ENCODE assay signal across 8 cellular contexts in the genomic region with DNA sequence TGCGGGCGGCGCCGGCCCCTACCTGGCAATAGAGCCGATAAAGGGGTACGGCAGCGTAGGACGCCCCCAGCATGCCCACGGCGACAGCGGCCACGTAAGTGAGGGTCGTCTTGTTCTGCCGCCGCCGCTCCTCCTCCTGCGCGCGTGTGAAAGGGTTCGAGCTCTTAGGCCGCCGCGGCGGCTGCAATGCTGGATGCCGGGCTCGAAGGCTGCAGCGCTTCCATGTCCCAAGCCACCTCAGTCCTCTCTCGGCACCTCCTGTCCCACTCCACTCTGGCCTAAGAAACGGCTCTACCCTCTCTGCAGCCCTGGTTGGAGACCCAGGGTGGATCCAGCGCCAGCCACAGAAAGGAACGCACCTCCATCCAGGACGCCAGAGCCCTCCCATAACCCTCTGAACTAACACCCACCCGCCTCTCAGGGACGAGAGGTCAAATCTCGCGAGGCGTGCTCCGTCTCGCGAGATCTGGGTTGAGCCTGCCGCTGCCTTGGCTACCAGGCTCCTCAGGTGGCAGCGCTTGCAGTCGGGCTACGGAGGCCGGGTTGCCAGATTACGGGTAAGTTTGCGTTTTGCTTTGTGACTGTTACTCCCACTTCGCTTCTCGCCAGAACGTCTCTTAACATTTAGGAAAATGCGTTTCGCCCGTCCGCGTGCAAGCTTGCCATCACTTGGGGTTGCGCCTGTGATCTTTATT. TPM values are rescaled to one million over a fixed set of nuclear protein-coding genes. Genes with fewer than 3 reads are reported as not detected.
DNase-seq lines count a peak whose midpoint lies in the region; ATAC-seq and TF ChIP-seq lines count a peak whose summit lies in the region.

TSS of gene COX11 (minus strand) at position 396 of the 695 bp plus-strand sequence. CDS start at position 388, 8 bp downstream.
TSS of gene STXBP4 (plus strand) at position 507 of the 695 bp plus-strand sequence. CDS start 17,455 bp downstream, outside the sequence.

- DNase-seq in ELF-1 (ENCODE audit: low read depth, low spot score) (peak; percentile 98), H4 (ENCODE audit: low spot score) (peak; percentile 97), RKO (ENCODE audit: low spot score) (peak; percentile 95), fibroblast of pulmonary artery (ENCODE audit: low read depth) (peak; percentile 98)
- DNase-seq in naive thymus-derived CD8-positive, alpha-beta T cell = peak; percentile 90 to 97 (median 94)
- peak; percentile 95 for DNase-seq in stimulated activated naive B cell treated with anti-CD40 and anti-IgM and Interleukin-4, amounts not matched to agents 10 μg/mL and 1 μg/mL and 100 μg/mL, for 72 hours

- H3K27me3 Mint-ChIP-seq in activated T-helper 17 cell treated with anti-CD3 and anti-CD28 coated beads, Interleukin-2, amount 50 U/mL, for 72 hours = no peaks in the 10 kb centered on the region
- no peaks in the 10 kb centered on the region for H3K27me3 Mint-ChIP-seq in naive thymus-derived CD8-positive, alpha-beta T cell
- H3K27me3 Mint-ChIP-seq in stimulated activated naive B cell treated with anti-CD40 and anti-IgM and Interleukin-4, amounts not matched to agents 10 μg/mL and 1 μg/mL and 100 μg/mL, for 72 hours = no peaks in the 10 kb centered on the region

- peak within 1 kb of the TSS; percentile 92 for H3K4me3 ChIP-seq in fibroblast of pulmonary artery (replicated peaks; ENCODE audit: low read depth, low read length)

- H3K36me3 Mint-ChIP-seq in activated T-helper 17 cell treated with anti-CD3 and anti-CD28 coated beads, Interleukin-2, amount 50 U/mL, for 72 hours (ENCODE audit: low read depth) = peaks cover 27% of the 10 kb centered on the region
- peaks cover 0 to 24% (median 3%) of the 10 kb centered on the region in 3 donors for H3K36me3 Mint-ChIP-seq in naive thymus-derived CD8-positive, alpha-beta T cell
- no peaks in the 10 kb centered on the region for H3K36me3 Mint-ChIP-seq in stimulated activated naive B cell treated with anti-CD40 and anti-IgM and Interleukin-4, amounts not matched to agents 10 μg/mL and 1 μg/mL and 100 μg/mL, for 72 hours

- H3K4me3 Mint-ChIP-seq in activated T-helper 17 cell treated with anti-CD3 and anti-CD28 coated beads, Interleukin-2, amount 50 U/mL, for 72 hours = no peak within 1 kb of the TSS
- H3K4me3 Mint-ChIP-seq in naive thymus-derived CD8-positive, alpha-beta T cell = no peak within 1 kb of the TSS
- no peak within 1 kb of the TSS for H3K4me3 Mint-ChIP-seq in stimulated activated naive B cell treated with anti-CD40 and anti-IgM and Interleukin-4, amounts not matched to agents 10 μg/mL and 1 μg/mL and 100 μg/mL, for 72 hours

- H3K27ac Mint-ChIP-seq in activated T-helper 17 cell treated with anti-CD3 and anti-CD28 coated beads, Interleukin-2, amount 50 U/mL, for 72 hours = no peak within 1 kb of the TSS
- peak within 1 kb of the TSS in 1 of 10 donors; percentile 71 for H3K27ac Mint-ChIP-seq in naive thymus-derived CD8-positive, alpha-beta T cell
- no peak within 1 kb of the TSS for H3K27ac Mint-ChIP-seq in stimulated activated naive B cell treated with anti-CD40 and anti-IgM and Interleukin-4, amounts not matched to agents 10 μg/mL and 1 μg/mL and 100 μg/mL, for 72 hours

- POLR2A ChIA-PET in naive thymus-derived CD8-positive, alpha-beta T cell (lab: Charles Lee) = interaction anchor here (0.9 to 1.0 kb wide), 2 partner anchors 10 to 17 kb away, joined by 3 to 4 read pairs; no protein-coding TSS in a partner anchor

- H3K9me3 Mint-ChIP-seq in activated T-helper 17 cell treated with anti-CD3 and anti-CD28 coated beads, Interleukin-2, amount 50 U/mL, for 72 hours = no peaks in the 10 kb centered on the region
- no peaks in the 10 kb centered on the region for H3K9me3 Mint-ChIP-seq in naive thymus-derived CD8-positive, alpha-beta T cell
- no peaks in the 10 kb centered on the region for H3K9me3 Mint-ChIP-seq in stimulated activated naive B cell treated with anti-CD40 and anti-IgM and Interleukin-4, amounts not matched to agents 10 μg/mL and 1 μg/mL and 100 μg/mL, for 72 hours

- peak; percentile 97 for ATAC-seq in activated T-helper 17 cell treated with anti-CD3 and anti-CD28 coated beads, Interleukin-2, amount 50 U/mL, for 72 hours (replicated peaks)
- ATAC-seq in naive thymus-derived CD8-positive, alpha-beta T cell = peak; percentile 96
- ATAC-seq in stimulated activated naive B cell treated with anti-CD40 and anti-IgM and Interleukin-4, amounts not matched to agents 10 μg/mL and 1 μg/mL and 100 μg/mL, for 72 hours (replicated peaks) = peak; percentile 95

- peaks cover 6% of the 10 kb centered on the region for H3K4me1 Mint-ChIP-seq in activated T-helper 17 cell treated with anti-CD3 and anti-CD28 coated beads, Interleukin-2, amount 50 U/mL, for 72 hours
- H3K4me1 Mint-ChIP-seq in naive thymus-derived CD8-positive, alpha-beta T cell = peaks cover 12 to 38% (median 25%) of the 10 kb centered on the region in 4 donors
- H3K4me1 Mint-ChIP-seq in stimulated activated naive B cell treated with anti-CD40 and anti-IgM and Interleukin-4, amounts not matched to agents 10 μg/mL and 1 μg/mL and 100 μg/mL, for 72 hours = peaks cover 6 to 16% of the 10 kb centered on the region in 2 donors

- TF ChIP-seq CTCF in LNCAP (IDR thresholded peaks at IDR 0.05) (peak; percentile 59), fibroblast of pulmonary artery (IDR thresholded peaks at IDR 0.05; ENCODE audit: low read length, missing control alignments) (no peak)

RNA-seq across cellular contexts. Expression of gene COX11, which starts in this region (rescaled TPM):
- 111 and 122 TPM in 2 replicates for total RNA-seq in H4 (2014; rRNA removed; shearing (Covaris generic))
- 10 to 100 TPM; 24.5 to 47.8 TPM for total RNA-seq in activated T-helper 17 cell treated with anti-CD3 and anti-CD28 coated beads, Interleukin-2, amount 50 U/mL, for 72 hours
- 10 to 100 TPM; 65.6 to 67.0 TPM for total RNA-seq in naive thymus-derived CD8-positive, alpha-beta T cell
- polyA plus RNA-seq in naive thymus-derived CD8-positive, alpha-beta T cell = 10 to 100 TPM; 67.6 to 74.7 (median 68.6) TPM

RNA-seq across cellular contexts. Expression of gene STXBP4, which starts in this region (rescaled TPM):
- total RNA-seq in H4 (2014; rRNA removed; shearing (Covaris generic)) = 19.4 and 21.6 TPM in 2 replicates
- 10 to 100 TPM in 1 of 2 donors, 1 to 10 TPM in 1; 5.6 to 12.8 TPM for total RNA-seq in activated T-helper 17 cell treated with anti-CD3 and anti-CD28 coated beads, Interleukin-2, amount 50 U/mL, for 72 hours
- 1 to 10 TPM; 5.7 to 6.4 TPM for total RNA-seq in naive thymus-derived CD8-positive, alpha-beta T cell
- 1 to 10 TPM; 3.1 to 4.1 (median 3.5) TPM for polyA plus RNA-seq in naive thymus-derived CD8-positive, alpha-beta T cell

Comparison
In these comparisons a context has a peak if more than half of its experiments do, and no peak if none do; other contexts are left out.
1. Peak in every context shown above with its lines: DNase-seq, ATAC-seq and H3K4me3 ChIP-seq.